9 cellular contexts compared by ENCODE assay signal in the genomic region with DNA sequence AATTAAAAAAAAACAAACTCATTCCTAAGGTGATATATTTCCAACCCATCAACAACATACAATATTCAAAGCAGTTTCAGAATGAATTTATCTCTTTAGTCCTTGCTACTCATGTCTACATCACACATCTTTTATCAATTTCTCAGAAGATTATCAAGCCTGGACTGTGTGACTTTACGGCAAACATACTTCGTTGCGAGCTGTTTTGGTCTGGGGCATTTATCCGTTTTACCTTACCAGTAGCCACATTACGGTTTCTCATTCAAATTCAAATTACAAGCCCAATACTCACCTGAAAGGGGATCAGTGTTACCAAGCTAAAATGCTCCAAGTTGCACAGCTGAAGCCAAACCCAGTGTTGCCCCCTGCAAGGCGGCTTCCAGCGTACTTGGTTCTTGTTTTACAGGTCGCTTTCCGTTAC. TPM values are rescaled to one million over a fixed set of nuclear protein-coding genes. Genes with fewer than 3 reads are reported as not detected.
DNase-seq lines count a peak whose midpoint lies in the region; ATAC-seq and TF ChIP-seq lines count a peak whose summit lies in the region.
"Had no signal": no experiment of that assay in that cellular context is flagged by ENCODE, and none has a peak within 500 bp of the region (broad histone marks: within the 10 kb centered on the region; RNA-seq: fewer than 3 reads in every experiment).

No MANE protein-coding gene starts in this region.

- H3K4me1 Mint-ChIP-seq in CD14-positive monocyte (peaks cover 41% of the 10 kb centered on the region), neural crest cell (peaks cover 64% of the 10 kb centered on the region)
- H3K4me1 Mint-ChIP-seq in effector memory CD8-positive, alpha-beta T cell (ENCODE audit: low read depth in 2 of 2), result peaks cover 58 to 66% of the 10 kb centered on the region in 2 donors

- H3K4me3 Mint-ChIP-seq in CD14-positive monocyte (peak overlapping the region; percentile 91 to 94), neural crest cell (peak overlapping the region; percentile 100)
- H3K4me3 Mint-ChIP-seq in effector memory CD8-positive, alpha-beta T cell, result peak overlapping the region; percentile 97 to 99

- peak overlapping the region; percentile 75 to 99 (median 91) for H3K27ac Mint-ChIP-seq in CD14-positive monocyte
- H3K27ac Mint-ChIP-seq in effector memory CD8-positive, alpha-beta T cell, result peak overlapping the region; percentile 99 to 100
- peak overlapping the region; percentile 95 for H3K27ac Mint-ChIP-seq in neural crest cell (ENCODE audit: unreplicated experiment)

- intact Hi-C loops in CD14-positive monocyte (cut with micrococcal nuclease), result loop anchor here in 1 of 2 donors (5.0 to 10.0 kb wide), 4 partner anchors 67 to 203 kb away; a partner anchor contains a TSS

- no peak for ATAC-seq in effector memory CD8-positive, alpha-beta T cell (replicated peaks)
- ATAC-seq in GM21723 (IDR thresholded peaks at IDR 0.05; ENCODE audit: unreplicated experiment), result no peak

- peak overlapping the region; percentile 88 for H3K4me3 ChIP-seq in NB4 (ENCODE audit: low read depth, low read length)

- no peak for TF ChIP-seq POLR2A in NB4 (IDR thresholded peaks at IDR 0.05; ENCODE audit: extremely low read depth, insufficient read length)

- H3K9me3 Mint-ChIP-seq in CD14-positive monocyte, result no peaks in the 10 kb centered on the region
- no peaks in the 10 kb centered on the region for H3K9me3 Mint-ChIP-seq in effector memory CD8-positive, alpha-beta T cell
- no peaks in the 10 kb centered on the region for H3K9me3 Mint-ChIP-seq in neural crest cell

- TF ChIP-seq CTCF in CD14-positive monocyte (IDR thresholded peaks at IDR 0.05) (no peak), NB4 (IDR thresholded peaks at IDR 0.05; ENCODE audit: low read depth, low read length) (no peak), neural crest cell (conservative IDR thresholded peaks at IDR 0.05) (no peak)

- peaks cover 48 to 56% of the 10 kb centered on the region in 2 donors for H3K36me3 Mint-ChIP-seq in CD14-positive monocyte
- H3K36me3 Mint-ChIP-seq in effector memory CD8-positive, alpha-beta T cell (ENCODE audit: insufficient read depth), result peaks cover 83% of the 10 kb centered on the region
- H3K36me3 Mint-ChIP-seq in neural crest cell (ENCODE audit: low read depth), result peaks cover 50% of the 10 kb centered on the region

- DNase-seq in CD14-positive monocyte (ENCODE audit: low spot score) (no peak), NB4 (ENCODE audit: low read depth) (peak; percentile 36), neural crest cell (ENCODE audit: low read depth, low spot score) (no peak), DMS79 (lab: John Stamatoyannopoulos, UW) (no peak), dermis blood vessel endothelial cell (no peak), D341Med (ENCODE audit: low spot score) (no peak)
- no peak for DNase-seq in effector memory CD8-positive, alpha-beta T cell
- DNase-seq: activated CD4-positive, CD25-positive, alpha-beta regulatory T cell treated with anti-CD3 and anti-CD28 coated beads, Interleukin-2, amount 50 U/mL, for 72 hours had no signal

- H3K27me3 Mint-ChIP-seq in CD14-positive monocyte (ENCODE audit: low read depth in 3 of 3) (no peaks in the 10 kb centered on the region), neural crest cell (ENCODE audit: low read depth) (peaks cover 41% of the 10 kb centered on the region)
- H3K27me3 Mint-ChIP-seq in effector memory CD8-positive, alpha-beta T cell, result no peaks in the 10 kb centered on the region

RNA-seq across cellular contexts. Expression of a gene that starts 1.9 kb away (rescaled TPM):
- 10 to 100 TPM; 47.4 to 51.9 TPM for polyA plus RNA-seq in CD14-positive monocyte
- 1,155 and 1,166 TPM in 2 replicates for total RNA-seq in neural crest cell
- total RNA-seq in dermis blood vessel endothelial cell, result 656 and 803 TPM in 2 replicates

RNA-seq across cellular contexts. Expression of a gene that starts 59.3 kb away (rescaled TPM):
- polyA plus RNA-seq in CD14-positive monocyte, result not detected
- total RNA-seq in neural crest cell, result not detected in 2 replicates
- not detected in 2 replicates for total RNA-seq in dermis blood vessel endothelial cell
